ENCODE assay signal across 8 cellular contexts in genomic region chr2:64608867-64609228, GRCh38. TPM values are rescaled to one million over a fixed set of nuclear protein-coding genes. Genes with fewer than 3 reads are reported as not detected.
DNase-seq lines count a peak whose midpoint lies in the region; ATAC-seq and TF ChIP-seq lines count a peak whose summit lies in the region.

No MANE protein-coding gene starts in this region.

- H3K27me3 Mint-ChIP-seq in chondrocyte (ENCODE audit: low read depth) = no peaks in the 10 kb centered on the region

- no peak overlapping the region for H3K27ac ChIP-seq in muscle layer of colon (ENCODE audit: low read depth, low read length)

- no peaks in the 10 kb centered on the region for H3K36me3 ChIP-seq in GM06990 (ENCODE audit: control insufficient read depth, insufficient read depth, low read length)
- H3K36me3 ChIP-seq in muscle layer of colon (ENCODE audit: insufficient read depth, low read length) = no peaks in the 10 kb centered on the region

- H3K4me1 Mint-ChIP-seq in chondrocyte (ENCODE audit: low read depth) = peaks cover 25% of the 10 kb centered on the region

- H3K36me3 Mint-ChIP-seq in chondrocyte (ENCODE audit: low read depth) = no peaks in the 10 kb centered on the region

- ATAC-seq in HG03469 (IDR thresholded peaks at IDR 0.05; ENCODE audit: unreplicated experiment) = peak; percentile 2
- ATAC-seq in HG02973 (IDR thresholded peaks at IDR 0.05; ENCODE audit: unreplicated experiment) = no peak

- TF ChIP-seq CTCF in GM06990 (IDR thresholded peaks at IDR 0.05; ENCODE audit: insufficient read depth, low read length, poor library complexity, severe bottlenecking) (no peak), chondrocyte (IDR thresholded peaks at IDR 0.05) (no peak)

- no peak overlapping the region for H3K9ac ChIP-seq in muscle layer of colon (ENCODE audit: low read length)

- H3K27ac Mint-ChIP-seq in chondrocyte (ENCODE audit: unreplicated experiment) = peak overlapping the region; percentile 59

- H3K27me3 ChIP-seq in GM06990 (replicated peaks; ENCODE audit: control insufficient read depth, insufficient read depth, low read length) (no peaks in the 10 kb centered on the region), muscle layer of colon (ENCODE audit: control insufficient read depth in 1 of 2, insufficient read depth in 2 of 2, low read length in 2 of 2) (no peaks in the 10 kb centered on the region)

- no peaks in the 10 kb centered on the region for H3K9me3 ChIP-seq in muscle layer of colon (ENCODE audit: low read length)

- H3K9me3 Mint-ChIP-seq in chondrocyte (ENCODE audit: low read depth) = peaks cover 12% of the 10 kb centered on the region

- H3K4me3 ChIP-seq in GM06990 (replicated peaks; ENCODE audit: low read depth, low read length) (peak overlapping the region; percentile 52), muscle layer of colon (ENCODE audit: low read depth in 1 of 2, low read length in 2 of 2) (peak overlapping the region; percentile 24 to 45)

- DNase-seq in GM06990 (ENCODE audit: extremely low read depth, insufficient read length) (no peak), chondrocyte (ENCODE audit: low spot score) (no peak), NCI-H2196 treated with DMSO at 0.1 percent for 48 hours (lab: John Stamatoyannopoulos, UW; ENCODE audit: unreplicated experiment) (no peak), glomerular visceral epithelial cell (ENCODE audit: extremely low spot score) (no peak)
- no peak for DNase-seq in stimulated activated CD4-positive, alpha-beta T cell treated with anti-CD3 and anti-CD28 coated beads, Interleukin-1b, Interleukin-23, amount 100 ng/mL, for 48 hours

- peak overlapping the region; percentile 56 for H3K4me3 Mint-ChIP-seq in chondrocyte (ENCODE audit: unreplicated experiment)

- peaks cover 16% of the 10 kb centered on the region for H3K4me1 ChIP-seq in muscle layer of colon (ENCODE audit: insufficient read depth, low read length)

RNA-seq across cellular contexts. Expression of gene SERTAD2, which starts 44.9 kb away (rescaled TPM):
- total RNA-seq in chondrocyte = 18.1 to 20.5 TPM (median 20.3 TPM) in 3 replicates
